23 cellular contexts compared by ENCODE assay signal in genomic region chr15:68619303-68619698, GRCh38. TPM values are rescaled to one million over a fixed set of nuclear protein-coding genes. Genes with fewer than 3 reads are reported as not detected.
DNase-seq lines count a peak whose midpoint lies in the region; ATAC-seq, FAIRE-seq and TF ChIP-seq lines count a peak whose summit lies in the region.
"Had no signal": no experiment of that assay in that cellular context is flagged by ENCODE, and none has a peak within 500 bp of the region (broad histone marks: within the 10 kb centered on the region; RNA-seq: fewer than 3 reads in every experiment).

No MANE protein-coding gene starts in this region.

- peaks cover under 1% of the 10 kb centered on the region for H3K27me3 Mint-ChIP-seq in glutamatergic neuron (ENCODE audit: unreplicated experiment)

- H3K27me3 ChIP-seq in BLaER1 = no peaks in the 10 kb centered on the region
- H3K27me3 ChIP-seq: neutrophil had no signal

- peak overlapping the region; percentile 28; the same call in 1 of the 2 replicates for H3K27ac ChIP-seq in BLaER1
- H3K27ac ChIP-seq: HL-60, neutrophil had no signal

- no peak for ATAC-seq in GM19463 (IDR thresholded peaks at IDR 0.05; ENCODE audit: unreplicated experiment)
- ATAC-seq: T-cell had no signal

- H3K4me1 ChIP-seq in BLaER1 = peaks cover 90% of the 10 kb centered on the region

- H3K27ac Mint-ChIP-seq in glutamatergic neuron (ENCODE audit: unreplicated experiment) = no peak overlapping the region
- H3K27ac Mint-ChIP-seq: activated CD4-positive, alpha-beta memory T cell treated with anti-CD3 and anti-CD28 coated beads for 36 hours; activated naive CD4-positive, alpha-beta T cell treated with anti-CD3 and anti-CD28 coated beads, Interleukin-2, amount 10 ng/mL, durations not matched to agents 7 days and 5 days; activated T-cell treated with anti-CD3 and anti-CD28 coated beads, Interleukin-2, amount 50 U/mL, for 24 hours; CD8-positive, alpha-beta memory T cell; T-cell had no signal

- DNase-seq in NCI-H1092 (lab: John Stamatoyannopoulos, UW) (peak; percentile 63), NCI-H69 (lab: John Stamatoyannopoulos, UW) (peak; percentile 87), glutamatergic neuron (no peak), SW480 (ENCODE audit: low spot score) (no peak), GM12892 (ENCODE audit: insufficient read length) (no peak), T-helper 9 cell (no peak)
- DNase-seq: activated CD4-positive, alpha-beta memory T cell treated with anti-CD3 and anti-CD28 coated beads for 36 hours; activated naive CD4-positive, alpha-beta T cell treated with anti-CD3 and anti-CD28 coated beads, Interleukin-2, amount 10 ng/mL, durations not matched to agents 7 days and 5 days; activated T-cell treated with anti-CD3 and anti-CD28 coated beads, Interleukin-2, amount 50 U/mL, for 24 hours; CD8-positive, alpha-beta memory T cell; cortex of kidney; foreskin melanocyte; H7; midbrain; MM.1S; NCI-H2107; stimulated activated naive CD4-positive, alpha-beta T cell; T-cell; trophoblast cell had no signal

- no peaks in the 10 kb centered on the region for H4K20me1 ChIP-seq in BLaER1

- H3K4me3 Mint-ChIP-seq in glutamatergic neuron (ENCODE audit: unreplicated experiment) = peak overlapping the region; percentile 4
- H3K4me3 Mint-ChIP-seq: activated CD4-positive, alpha-beta memory T cell treated with anti-CD3 and anti-CD28 coated beads for 36 hours; activated naive CD4-positive, alpha-beta T cell treated with anti-CD3 and anti-CD28 coated beads, Interleukin-2, amount 10 ng/mL, durations not matched to agents 7 days and 5 days; activated T-cell treated with anti-CD3 and anti-CD28 coated beads, Interleukin-2, amount 50 U/mL, for 24 hours; CD8-positive, alpha-beta memory T cell; T-cell had no signal

- H3K9ac ChIP-seq in BLaER1 = no peak overlapping the region

- no peaks in the 10 kb centered on the region for H3K36me3 Mint-ChIP-seq in glutamatergic neuron (ENCODE audit: unreplicated experiment)
- H3K36me3 Mint-ChIP-seq: activated CD4-positive, alpha-beta memory T cell treated with anti-CD3 and anti-CD28 coated beads for 36 hours; activated naive CD4-positive, alpha-beta T cell treated with anti-CD3 and anti-CD28 coated beads, Interleukin-2, amount 10 ng/mL, durations not matched to agents 7 days and 5 days; CD8-positive, alpha-beta memory T cell; T-cell had no signal

- TF ChIP-seq CTCF in glutamatergic neuron (IDR thresholded peaks at IDR 0.05; ENCODE audit: partially characterized antibody, unreplicated experiment) = no peak

- no peak for FAIRE-seq in GM12892 (lab: Jason Lieb, UNC)

- no peak overlapping the region for H3K4me3 ChIP-seq in BLaER1

- peaks cover 55% of the 10 kb centered on the region for H3K4me1 Mint-ChIP-seq in glutamatergic neuron (ENCODE audit: low read depth, unreplicated experiment)
- H3K4me1 Mint-ChIP-seq: activated naive CD4-positive, alpha-beta T cell treated with anti-CD3 and anti-CD28 coated beads, Interleukin-2, amount 10 ng/mL, durations not matched to agents 7 days and 5 days; CD8-positive, alpha-beta memory T cell; T-cell had no signal

- H3K4me2 ChIP-seq in BLaER1 = peak overlapping the region; percentile 86

- H3K9me3 ChIP-seq in BLaER1 = no peaks in the 10 kb centered on the region
- H3K9me3 ChIP-seq: neutrophil had no signal

- peaks cover 6% of the 10 kb centered on the region for H3K9me3 Mint-ChIP-seq in glutamatergic neuron (ENCODE audit: unreplicated experiment)
- H3K9me3 Mint-ChIP-seq: activated CD4-positive, alpha-beta memory T cell treated with anti-CD3 and anti-CD28 coated beads for 36 hours; activated naive CD4-positive, alpha-beta T cell treated with anti-CD3 and anti-CD28 coated beads, Interleukin-2, amount 10 ng/mL, durations not matched to agents 7 days and 5 days; activated T-cell treated with anti-CD3 and anti-CD28 coated beads, Interleukin-2, amount 50 U/mL, for 24 hours; CD8-positive, alpha-beta memory T cell; T-cell had no signal

- TF ChIP-seq POLR2A in GM12892 (IDR thresholded peaks at IDR 0.05; ENCODE audit: low read depth, low read length) = no peak

- H3K36me3 ChIP-seq in BLaER1 = no peaks in the 10 kb centered on the region
- H3K36me3 ChIP-seq: neutrophil had no signal

RNA-seq across cellular contexts. Expression of gene CORO2B, which starts 40.5 kb away (rescaled TPM):
- 16.3 TPM for total RNA-seq in glutamatergic neuron (ENCODE audit: unreplicated experiment)
- polyA plus RNA-seq in GM12892 (2012; ENCODE audit: missing spikeins) = not detected
- total RNA-seq: CD8-positive, alpha-beta memory T cell had no signal
- polyA plus RNA-seq: CD8-positive, alpha-beta memory T cell had no signal

Comparison
In these comparisons a context has a peak if more than half of its experiments do, and no peak if none do; other contexts are left out.
1. DNase-seq: peak in NCI-H1092 (single experiment) and NCI-H69 (single experiment); none in glutamatergic neuron (single experiment), SW480 (single experiment), GM12892 (single experiment) and T-helper 9 cell (single experiment).